In genomic region chr20:53876956-53877355, GRCh38 we compare ENCODE assay signal across 24 cellular contexts.
"Had no signal": no experiment of that assay in that cellular context is flagged by ENCODE, and none has a peak within 500 bp of the region (broad histone marks: within the 10 kb centered on the region; RNA-seq: fewer than 3 reads in every experiment).

No MANE protein-coding gene starts in this region.

- H3K36me3 ChIP-seq: cardiac muscle cell, tibial artery, uterus, WERI-Rb-1 had no signal

- ATAC-seq: activated T-cell treated with anti-CD3 and anti-CD28 coated beads, Interleukin-2, amount 50 U/mL, for 72 hours; effector memory CD8-positive, alpha-beta T cell; left cardiac atrium; stimulated activated naive CD8-positive, alpha-beta T cell treated with anti-CD3 and anti-CD28 coated beads, Interleukin-15, Interleukin-2, amounts not matched to agents 100 U/mL and 50 U/mL, for 24 hours had no signal

- H3K27me3 ChIP-seq: cardiac muscle cell, tibial artery, uterus had no signal

- H3K9me3 Mint-ChIP-seq: activated T-cell treated with anti-CD3 and anti-CD28 coated beads, Interleukin-2, amount 50 U/mL, for 72 hours; effector memory CD8-positive, alpha-beta T cell; nephron progenitor cell; T-helper 1 cell treated with Interleukin-12 subunit alpha and Interleukin-12 subunit beta and Interleukin-4 antibody, amounts not matched to agents 30 μg/mL and 1 μg/mL, for 36 hours had no signal

- H3K4me1 ChIP-seq: uterus had no signal

- H3K4me3 ChIP-seq: cardiac muscle cell, tibial artery, uterus had no signal

- DNase-seq: activated CD4-positive, alpha-beta T cell treated with anti-CD3 and anti-CD28 coated beads, Interleukin-2, amount 50 U/mL, for 4 hours; activated effector memory CD4-positive, alpha-beta T cell treated with anti-CD3 and anti-CD28 coated beads, Interleukin-2, amount 50 U/mL, for 16 hours; activated naive CD4-positive, alpha-beta T cell treated with anti-CD3 and anti-CD28 coated beads, Interleukin-2, amount 50 U/mL, for 16 hours; activated T-cell treated with anti-CD3 and anti-CD28 coated beads, Interleukin-2, amount 50 U/mL, for 72 hours; amygdala; effector memory CD8-positive, alpha-beta T cell; foreskin fibroblast; hippocampal formation; left cardiac atrium; nephron progenitor cell; occipital lobe; retina; stimulated activated CD4-positive, alpha-beta T cell treated with anti-CD3 and anti-CD28 coated beads, Interleukin-12 subunit alpha, Interleukin-12 subunit beta, amount 100 ng/mL, for 4 hours; stimulated activated CD4-positive, alpha-beta T cell treated with anti-CD3 and anti-CD28 coated beads, Interleukin-1b, Interleukin-23, amount 100 ng/mL, for 48 hours; stimulated activated CD8-positive, alpha-beta memory T cell treated with anti-CD3 and anti-CD28 coated beads, Interleukin-4, amount 100 ng/mL, for 48 hours; stimulated activated naive CD8-positive, alpha-beta T cell treated with anti-CD3 and anti-CD28 coated beads, Interleukin-15, Interleukin-2, amounts not matched to agents 100 U/mL and 50 U/mL, for 24 hours; substantia nigra; tibial artery; uterus; WERI-Rb-1 had no signal

- H3K27ac ChIP-seq: cardiac muscle cell, epithelial cell of prostate, tibial artery, uterus, WERI-Rb-1 had no signal

- H3K9me3 ChIP-seq: tibial artery, uterus had no signal

- H3K27ac Mint-ChIP-seq: activated T-cell treated with anti-CD3 and anti-CD28 coated beads, Interleukin-2, amount 50 U/mL, for 72 hours; T-helper 1 cell treated with Interleukin-12 subunit alpha and Interleukin-12 subunit beta and Interleukin-4 antibody, amounts not matched to agents 30 μg/mL and 1 μg/mL, for 36 hours had no signal

- H3K4me3 Mint-ChIP-seq: activated T-cell treated with anti-CD3 and anti-CD28 coated beads, Interleukin-2, amount 50 U/mL, for 72 hours; effector memory CD8-positive, alpha-beta T cell; nephron progenitor cell; T-helper 1 cell treated with Interleukin-12 subunit alpha and Interleukin-12 subunit beta and Interleukin-4 antibody, amounts not matched to agents 30 μg/mL and 1 μg/mL, for 36 hours had no signal

- H3K27me3 Mint-ChIP-seq: effector memory CD8-positive, alpha-beta T cell had no signal

- FAIRE-seq: islet of Langerhans had no signal
